1 cellular context compared by ENCODE assay signal in genomic region chr4:76458829-76459228, GRCh38.
TF ChIP-seq lines count a peak whose summit lies in the region.

No MANE protein-coding gene starts in this region.

TF ChIP-seq in SK-N-SH treated with all-trans-retinoic acid at 6 μM for 48 hours, 23 proteins besides CTCF, POLR2A, EP300 and RAD21 (continued from another document):
- no peak for TF ChIP-seq ESRRG (CRISPR knock-in tag; IDR thresholded peaks at IDR 0.05)
